In the genomic region with DNA sequence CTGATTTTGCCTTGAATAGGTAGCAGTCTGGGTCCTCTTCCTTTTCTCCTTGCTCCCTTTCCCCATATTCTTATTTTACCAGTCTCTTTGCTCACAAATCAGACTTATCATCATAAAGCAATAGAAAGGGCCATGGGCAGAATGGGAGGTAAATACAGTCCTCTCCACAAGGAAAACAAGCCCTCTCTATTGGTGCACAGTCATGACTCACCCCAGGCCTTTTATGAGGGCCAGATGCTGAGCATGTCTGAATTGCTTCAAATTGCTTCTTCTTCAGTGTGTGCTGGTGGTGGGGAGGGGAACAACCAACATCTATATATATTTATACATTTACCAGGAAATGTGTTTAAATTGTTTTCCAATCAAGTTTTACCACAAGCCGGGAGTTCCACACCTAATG, we compare ENCODE assay signal across 1 cellular context.
TF ChIP-seq lines count a peak whose summit lies in the region.

No MANE protein-coding gene starts in this region.

TF ChIP-seq in K562, 482 proteins besides CTCF, POLR2A, EP300 and RAD21:
- TF ChIP-seq CREM (IDR thresholded peaks at IDR 0.05; ENCODE audit: low read depth) (no peak), MAFG (tag; conservative IDR thresholded peaks at IDR 0.05) (0 out of 2 replicates have a peak, but pooled peaks have one; percentile 19), JUND (IDR thresholded peaks at IDR 0.05; ENCODE audit: borderline replicate concordance, low read depth, low read length) (peak; percentile 45; the same call in 1 of the 2 replicates), JUND (tag; IDR thresholded peaks at IDR 0.05; ENCODE audit: borderline replicate concordance, low read depth, low read length) (peak; percentile 25; the same call in 1 of the 3 replicates), NRF1 (conservative IDR thresholded peaks at IDR 0.05 in 1 of 2, IDR thresholded peaks at IDR 0.05 in 1 of 2) (peak in 1 of 2 experiments; percentile 18; a peak in 1 of 4 replicates), ATF3 (IDR thresholded peaks at IDR 0.05) (0 out of 2 replicates have a peak, but pooled peaks have one; percentile 32), ATF3 (CRISPR knock-in tag; conservative IDR thresholded peaks at IDR 0.05) (no peak), FOSL1 (tag; conservative IDR thresholded peaks at IDR 0.05) (peak; percentile 54; the same call in 1 of the 2 replicates)
